Comparison of ENCODE assay signal across 13 cellular contexts in genomic region chr6:29828471-29828797, GRCh38. TPM values are rescaled to one million over a fixed set of nuclear protein-coding genes. Genes with fewer than 3 reads are reported as not detected.
DNase-seq lines count a peak whose midpoint lies in the region; ATAC-seq and TF ChIP-seq lines count a peak whose summit lies in the region.
"Had no signal": no experiment of that assay in that cellular context is flagged by ENCODE, and none has a peak within 500 bp of the region (broad histone marks: within the 10 kb centered on the region; RNA-seq: fewer than 3 reads in every experiment).

No MANE protein-coding gene starts in this region.

- no peak for TF ChIP-seq CTCF in left lung (IDR thresholded peaks at IDR 0.05)

- no peak overlapping the region for H3K27ac ChIP-seq in left lung
- H3K27ac ChIP-seq: 22Rv1, ovary had no signal

- H3K4me3 Mint-ChIP-seq in activated naive CD8-positive, alpha-beta T cell treated with anti-CD3 and anti-CD28 coated beads, Interleukin-2, amount 50 U/mL, for 24 hours, result peak overlapping the region; percentile 40

- no peaks in the 10 kb centered on the region for H3K9me3 ChIP-seq in left lung
- H3K9me3 ChIP-seq: ovary had no signal

- peak; percentile 48 for ATAC-seq in activated naive CD8-positive, alpha-beta T cell treated with anti-CD3 and anti-CD28 coated beads, Interleukin-2, amount 50 U/mL, for 24 hours
- ATAC-seq in left lung (peak; percentile 51), HG02885 (IDR thresholded peaks at IDR 0.05; ENCODE audit: poor library complexity, unreplicated experiment) (no peak), HG02763 (IDR thresholded peaks at IDR 0.05; ENCODE audit: unreplicated experiment) (no peak)

- H3K36me3 ChIP-seq in left lung, result no peaks in the 10 kb centered on the region
- H3K36me3 ChIP-seq: ovary had no signal

- H3K9me3 Mint-ChIP-seq in activated naive CD8-positive, alpha-beta T cell treated with anti-CD3 and anti-CD28 coated beads, Interleukin-2, amount 50 U/mL, for 24 hours, result no peaks in the 10 kb centered on the region
- H3K9me3 Mint-ChIP-seq: T-helper 1 cell treated with Interleukin-12 subunit alpha and Interleukin-12 subunit beta and Interleukin-4 antibody, amounts not matched to agents 30 μg/mL and 1 μg/mL, for 36 hours had no signal

- intact Hi-C loops in left lung (cut with DNase I), result no loop called here

- peak overlapping the region; percentile 15 to 32 for H3K4me3 ChIP-seq in left lung
- H3K4me3 ChIP-seq: ovary had no signal

- peaks cover 22 to 93% of the 10 kb centered on the region in 2 donors for H3K27me3 ChIP-seq in left lung
- H3K27me3 ChIP-seq: ovary had no signal

- no peak overlapping the region for H3K27ac Mint-ChIP-seq in activated naive CD8-positive, alpha-beta T cell treated with anti-CD3 and anti-CD28 coated beads, Interleukin-2, amount 50 U/mL, for 24 hours
- H3K27ac Mint-ChIP-seq: brain; T-helper 1 cell treated with Interleukin-12 subunit alpha and Interleukin-12 subunit beta and Interleukin-4 antibody, amounts not matched to agents 30 μg/mL and 1 μg/mL, for 36 hours had no signal

- H3K4me1 Mint-ChIP-seq in activated naive CD8-positive, alpha-beta T cell treated with anti-CD3 and anti-CD28 coated beads, Interleukin-2, amount 50 U/mL, for 24 hours, result peaks cover 9% of the 10 kb centered on the region
- H3K4me1 Mint-ChIP-seq: brain had no signal

- DNase-seq in DMS53 (lab: John Stamatoyannopoulos, UW) (peak; percentile 32), DMS53 treated with DMSO at 0.1 percent for 48 hours (lab: John Stamatoyannopoulos, UW; ENCODE audit: unreplicated experiment) (no peak), left lung (peak in 1 of 2 donors; percentile 78), RKO (ENCODE audit: low spot score) (no peak)
- DNase-seq in activated naive CD8-positive, alpha-beta T cell treated with anti-CD3 and anti-CD28 coated beads, Interleukin-2, amount 50 U/mL, for 24 hours, result peak; percentile 62
- peak; percentile 10 for DNase-seq in stimulated activated naive CD4-positive, alpha-beta T cell treated with Interleukin-2 at 50 U/mL for 16 hours (lab: John Stamatoyannopoulos, UW)
- DNase-seq: ovary had no signal

- peaks cover 8 to 11% of the 10 kb centered on the region in 2 donors for H3K4me1 ChIP-seq in left lung

- H3K36me3 Mint-ChIP-seq in activated naive CD8-positive, alpha-beta T cell treated with anti-CD3 and anti-CD28 coated beads, Interleukin-2, amount 50 U/mL, for 24 hours (ENCODE audit: low read depth), result no peaks in the 10 kb centered on the region
- H3K36me3 Mint-ChIP-seq: brain had no signal

- peaks cover 76% of the 10 kb centered on the region for H3K27me3 Mint-ChIP-seq in activated naive CD8-positive, alpha-beta T cell treated with anti-CD3 and anti-CD28 coated beads, Interleukin-2, amount 50 U/mL, for 24 hours

RNA-seq across cellular contexts. Expression of gene HLA-G, which starts 0.8 kb away (rescaled TPM):
- 10 to 100 TPM; 11.1 to 17.7 TPM for total RNA-seq in left lung
- total RNA-seq: glomerular endothelial cell had no signal

Comparison
In these comparisons a context has a peak if more than half of its experiments do, and no peak if none do; other contexts are left out.
1. DNase-seq: peak in DMS53 (single experiment), activated naive CD8-positive, alpha-beta T cell treated with anti-CD3 and anti-CD28 coated beads, Interleukin-2, amount 50 U/mL, for 24 hours (single experiment) and stimulated activated naive CD4-positive, alpha-beta T cell treated with Interleukin-2 at 50 U/mL for 16 hours (single experiment); none in DMS53 treated with DMSO at 0.1 percent for 48 hours (single experiment) and RKO (single experiment).
2. ATAC-seq: peak in activated naive CD8-positive, alpha-beta T cell treated with anti-CD3 and anti-CD28 coated beads, Interleukin-2, amount 50 U/mL, for 24 hours (single experiment) and left lung (single experiment); none in HG02885 (single experiment) and HG02763 (single experiment).